2 cellular contexts compared by ENCODE assay signal in the genomic region with DNA sequence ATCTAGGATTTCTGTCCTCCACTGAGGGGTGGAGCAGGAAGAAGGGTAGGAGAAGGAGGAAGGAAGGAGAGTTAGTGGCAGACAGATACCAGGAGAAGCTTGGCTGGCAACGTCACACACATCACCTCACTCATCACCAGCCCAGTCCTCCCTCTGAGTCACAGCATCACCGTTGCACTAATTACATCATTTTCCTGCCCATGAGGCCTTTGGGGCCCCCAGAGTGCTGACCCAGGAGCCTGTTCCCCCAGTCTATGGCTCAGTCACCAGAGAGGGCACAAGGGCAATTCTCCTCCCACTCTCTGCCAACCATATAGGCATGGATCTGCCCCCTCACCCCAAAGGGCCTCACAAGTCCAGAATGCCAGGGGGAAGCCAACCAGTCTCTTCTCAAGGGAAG.
TF ChIP-seq lines count a peak whose summit lies in the region.

No MANE protein-coding gene starts in this region.

TF ChIP-seq in A549, 52 proteins besides CTCF, POLR2A, EP300 and RAD21:
- no peak for TF ChIP-seq EHF (CRISPR knock-in tag; IDR thresholded peaks at IDR 0.05)
- no peak for TF ChIP-seq RCOR1 (IDR thresholded peaks at IDR 0.05; ENCODE audit: low read depth, low read length)
- no peak for TF ChIP-seq MAFK (IDR thresholded peaks at IDR 0.05; ENCODE audit: partially characterized antibody)
- no peak for TF ChIP-seq ESRRA (IDR thresholded peaks at IDR 0.05; ENCODE audit: borderline replicate concordance, low read length)
- no peak for TF ChIP-seq BHLHE40 (IDR thresholded peaks at IDR 0.05; ENCODE audit: low read depth, low read length)
- peak; percentile 68; the same call in 1 of the 2 replicates for TF ChIP-seq POLR2AphosphoS2 (conservative IDR thresholded peaks at IDR 0.05; ENCODE audit: low read length)
- no peak for TF ChIP-seq SMC3 (IDR thresholded peaks at IDR 0.05)
- TF ChIP-seq NFE2L2 (conservative IDR thresholded peaks at IDR 0.05; ENCODE audit: low read length) = no peak
- 0 out of 2 replicates have a peak, but pooled peaks have one; percentile 31 for TF ChIP-seq FOSB (CRISPR knock-in tag; IDR thresholded peaks at IDR 0.05)
- TF ChIP-seq MYC (IDR thresholded peaks at IDR 0.05; ENCODE audit: borderline replicate concordance, low read length) = no peak
- TF ChIP-seq ZNF302 (CRISPR knock-in tag; IDR thresholded peaks at IDR 0.05) = no peak
- no peak for TF ChIP-seq NPAS2 (CRISPR knock-in tag; IDR thresholded peaks at IDR 0.05; ENCODE audit: borderline replicate concordance)
- no peak for TF ChIP-seq FOSL2 (IDR thresholded peaks at IDR 0.05)
- 0 out of 2 replicates have a peak, but pooled peaks have one; percentile 15 for TF ChIP-seq FOSL2 (CRISPR knock-in tag; IDR thresholded peaks at IDR 0.05)

TF ChIP-seq in H1, 55 proteins besides CTCF, POLR2A, EP300 and RAD21:
- TF ChIP-seq POLR2AphosphoS5 (IDR thresholded peaks at IDR 0.05; ENCODE audit: low read depth, low read length) (peak; percentile 24; the same call in 1 of the 2 replicates), RXRA (IDR thresholded peaks at IDR 0.05; ENCODE audit: insufficient read depth, low read depth, low read length) (no peak), SIRT6 (IDR thresholded peaks at IDR 0.05; ENCODE audit: low read length) (no peak), MAFK (IDR thresholded peaks at IDR 0.05; ENCODE audit: low read depth, low read length) (no peak), JUN (IDR thresholded peaks at IDR 0.05; ENCODE audit: low read depth, low read length) (no peak), SUZ12 (IDR thresholded peaks at IDR 0.05; ENCODE audit: low read length) (no peak), FOSL1 (IDR thresholded peaks at IDR 0.05; ENCODE audit: insufficient read depth, low read depth, low read length) (no peak)
